Comparison of ENCODE assay signal across 8 cellular contexts in genomic region chr13:37059848-37060192, GRCh38. TPM values are rescaled to one million over a fixed set of nuclear protein-coding genes. Genes with fewer than 3 reads are reported as not detected.
DNase-seq lines count a peak whose midpoint lies in the region; ATAC-seq, FAIRE-seq and TF ChIP-seq lines count a peak whose summit lies in the region.

No MANE protein-coding gene starts in this region.

- H3K9ac ChIP-seq in endothelial cell of umbilical vein (replicated peaks; ENCODE audit: extremely low read depth, insufficient read depth, low read length) (peak overlapping the region; percentile 12), trophoblast cell (ENCODE audit: low read length) (no peak overlapping the region)

- no peak overlapping the region for H3K4ac ChIP-seq in trophoblast cell (ENCODE audit: low read depth, low read length)

- intact Hi-C loops in endothelial cell of umbilical vein (cut with micrococcal nuclease): loop anchor here (1.0 to 5.0 kb wide), 6 partner anchors 33 to 713 kb away; partner anchors contain the start of genes ALG5 and SPART

- H4K12ac ChIP-seq in trophoblast cell (ENCODE audit: low read depth, low read length): no peak overlapping the region

- H3K79me1 ChIP-seq in trophoblast cell (ENCODE audit: low read length): peaks cover 4% of the 10 kb centered on the region

- no peak for TF ChIP-seq POLR2A in endothelial cell of umbilical vein (IDR thresholded peaks at IDR 0.05; ENCODE audit: low read depth, low read length)

- H3K36me3 ChIP-seq in KOPT-K1 (ENCODE audit: insufficient read depth, low read length) (peaks cover 7% of the 10 kb centered on the region; the same call in 1 of the 2 replicates), endothelial cell of umbilical vein (ENCODE audit: control insufficient read depth in 2 of 2, extremely low read depth in 1 of 2, insufficient read depth in 2 of 2, low read length in 2 of 2) (peaks cover 0 to 3% of the 10 kb centered on the region in 2 experiments), trophoblast cell (ENCODE audit: control insufficient read depth in 1 of 2, insufficient read depth in 2 of 2, low read length in 2 of 2) (peaks cover 4 to 5% of the 10 kb centered on the region in 2 experiments)

- peak overlapping the region; percentile 68 for H4K8ac ChIP-seq in trophoblast cell (ENCODE audit: low read depth, low read length)

- POLR2A ChIA-PET in AG04450 (lab: Yijun Ruan, JAX) (no interaction called here), endothelial cell of umbilical vein (lab: Charles Lee) (no interaction called here)

- no peak overlapping the region for H2BK12ac ChIP-seq in trophoblast cell (ENCODE audit: low read length)

- H3K4me2 ChIP-seq in endothelial cell of umbilical vein (ENCODE audit: insufficient read depth, low read length): peak overlapping the region; percentile 95
- peak overlapping the region; percentile 68 for H3K4me2 ChIP-seq in trophoblast cell (ENCODE audit: low read length)

- H2AFZ ChIP-seq in endothelial cell of umbilical vein (ENCODE audit: low read depth, low read length) (peak overlapping the region; percentile 90), trophoblast cell (ENCODE audit: insufficient read depth, low read length, poor library complexity) (peak overlapping the region; percentile 62)

- CTCF ChIA-PET in AG04450 (lab: Charles Lee): interaction anchor here (0.9 to 1.2 kb wide), 2 partner anchors 60 to 543 kb away, joined by 3 to 5 read pairs; no protein-coding TSS in a partner anchor
- CTCF ChIA-PET in endothelial cell of umbilical vein (lab: Charles Lee): no interaction called here

- BruUV-seq in endothelial cell of umbilical vein (replicated peaks; lab: Mats Ljungman, UMichigan): no TSS peak

- no peak overlapping the region for H3K23ac ChIP-seq in trophoblast cell (ENCODE audit: low read length)

- dilution Hi-C loops in endothelial cell of umbilical vein (cut with MboI; ENCODE audit: extremely low pct_ligation_motif_present, low sequenced_read_pairs): no loop called here

- WGBS in trophoblast cell (ENCODE audit: extremely low coverage, insufficient coverage, insufficient read length): no CpG with 5 or more reads among the region's 10 CpGs

- H2BK5ac ChIP-seq in trophoblast cell (ENCODE audit: low read depth, low read length, poor library complexity): no peak overlapping the region

- no peaks in the 10 kb centered on the region for H4K20me1 ChIP-seq in endothelial cell of umbilical vein (replicated peaks; ENCODE audit: control insufficient read depth, extremely low read depth, insufficient read depth, low read length)

- no peaks in the 10 kb centered on the region for H3K27me3 ChIP-seq in AG04450 (ENCODE audit: control insufficient read depth, insufficient read depth, low read length)
- no peaks in the 10 kb centered on the region for H3K27me3 ChIP-seq in endothelial cell of umbilical vein (ENCODE audit: control insufficient read depth in 2 of 2, insufficient read depth in 2 of 2, low read length in 2 of 2)
- no peaks in the 10 kb centered on the region for H3K27me3 ChIP-seq in trophoblast cell (ENCODE audit: insufficient read depth, low read length)

- ATAC-seq in GM19455 (IDR thresholded peaks at IDR 0.05; ENCODE audit: unreplicated experiment): peak; percentile 26

- FAIRE-seq in endothelial cell of umbilical vein (lab: Jason Lieb, UNC): no peak

- H3K9me3 ChIP-seq in AG04450 (ENCODE audit: control insufficient read depth, insufficient read depth, low read length) (no peaks in the 10 kb centered on the region), KOPT-K1 (ENCODE audit: insufficient read depth, low read length, poor library complexity, severe bottlenecking) (peaks cover 5% of the 10 kb centered on the region), endothelial cell of umbilical vein (replicated peaks; ENCODE audit: control insufficient read depth, insufficient read depth, low read length) (no peaks in the 10 kb centered on the region), trophoblast cell (ENCODE audit: insufficient read depth, low read depth, low read length) (no peaks in the 10 kb centered on the region)

- peak overlapping the region; percentile 85 for H3K4me3 ChIP-seq in AG04450 (ENCODE audit: low read depth, low read length)
- H3K4me3 ChIP-seq in endothelial cell of umbilical vein (replicated peaks in 1 of 3; ENCODE audit: insufficient read depth in 1 of 3, low read depth in 1 of 3, low read length in 3 of 3): peak overlapping the region; percentile 81 to 82 (median 81)
- H3K4me3 ChIP-seq in trophoblast cell (ENCODE audit: low read depth, low read length): no peak overlapping the region

- TF ChIP-seq CTCF in AG04450 (IDR thresholded peaks at IDR 0.05; ENCODE audit: low read depth, low read length) (no peak), endothelial cell of umbilical vein (IDR thresholded peaks at IDR 0.05; ENCODE audit: extremely low read depth in 1 of 2, insufficient read depth in 1 of 2, low read depth in 1 of 2, low read length in 2 of 2) (no peak)

- no peak overlapping the region for H2BK120ac ChIP-seq in trophoblast cell (ENCODE audit: insufficient read depth, low read length, poor library complexity)

- no peak overlapping the region for H3K27ac ChIP-seq in AG04450 (ENCODE audit: low read depth, low read length)
- H3K27ac ChIP-seq in KOPT-K1 (ENCODE audit: low read depth, low read length, poor library complexity, severe bottlenecking): peak overlapping the region; percentile 86
- no peak overlapping the region for H3K27ac ChIP-seq in endothelial cell of umbilical vein (ENCODE audit: insufficient read depth, low read depth, low read length)
- H3K27ac ChIP-seq in trophoblast cell (ENCODE audit: low read depth, low read length): no peak overlapping the region

- no peaks in the 10 kb centered on the region for H3K9me1 ChIP-seq in endothelial cell of umbilical vein (replicated peaks; ENCODE audit: control insufficient read depth, extremely low read depth, insufficient read depth, low read length)

- no peak overlapping the region for H2AK5ac ChIP-seq in trophoblast cell (ENCODE audit: low read length)

- H4K91ac ChIP-seq in trophoblast cell (ENCODE audit: low read depth, low read length): no peak overlapping the region

- H3K14ac ChIP-seq in trophoblast cell (ENCODE audit: low read length): no peak overlapping the region

- H3K79me2 ChIP-seq in endothelial cell of umbilical vein (ENCODE audit: control insufficient read depth, insufficient read depth, low read length) (peaks cover 38% of the 10 kb centered on the region), trophoblast cell (ENCODE audit: control insufficient read depth, insufficient read depth, low read length, poor library complexity) (peaks cover 14% of the 10 kb centered on the region)

- DNase-seq in AG04450 (ENCODE audit: low read depth, low spot score) (no peak), endothelial cell of umbilical vein (ENCODE audit: low read depth, low spot score) (no peak), trophoblast cell (no peak), dedifferentiated amniotic fluid mesenchymal stem cell (ENCODE audit: extremely low spot score) (no peak), 8988T (no peak), mucosa of gallbladder (ENCODE audit: low spot score) (no peak)

- no peak overlapping the region for H3K18ac ChIP-seq in trophoblast cell (ENCODE audit: low read length)

- H3K4me1 ChIP-seq in endothelial cell of umbilical vein (ENCODE audit: control insufficient read depth, extremely low read depth, insufficient read depth, low read length) (peaks cover 6% of the 10 kb centered on the region), trophoblast cell (ENCODE audit: control insufficient read depth in 1 of 2, insufficient read depth in 2 of 2, low read length in 2 of 2) (peaks cover 0 to 4% of the 10 kb centered on the region in 2 experiments)

TF ChIP-seq in endothelial cell of umbilical vein, 7 proteins besides CTCF, POLR2A, EP300 and RAD21 (continues in another document):
- no peak for TF ChIP-seq JUN (IDR thresholded peaks at IDR 0.05; ENCODE audit: borderline replicate concordance, insufficient read depth, insufficient read length, low read depth)

RNA-seq across cellular contexts. Expression of gene SUPT20H, which starts 0.3 kb away (rescaled TPM):
- polyA plus RNA-seq in AG04450 (2011; rRNA removed) (66.7 and 80.6 TPM in 2 replicates), endothelial cell of umbilical vein (47.2 and 48.3 TPM in 2 replicates)
- 54.2 and 79.0 TPM in 2 replicates for polyA minus RNA-seq in AG04450 (2011; rRNA and poly(A)+ RNA removed)
- total RNA-seq in endothelial cell of umbilical vein (65.9 and 70.7 TPM in 2 replicates), mucosa of gallbladder (47.4 TPM)
- polyA plus RNA-seq in endothelial cell of umbilical vein (2011; cell fraction: cytosol; rRNA removed): 47.4 and 50.8 TPM in 2 replicates
- polyA plus RNA-seq in endothelial cell of umbilical vein (2011; cell fraction: nucleus; rRNA removed): 124 and 130 TPM in 2 replicates
- 54.3 and 71.2 TPM in 2 replicates for polyA plus RNA-seq in endothelial cell of umbilical vein (2012)
- polyA minus RNA-seq in endothelial cell of umbilical vein: 66.0 and 71.0 TPM in 2 replicates
- polyA minus RNA-seq in endothelial cell of umbilical vein (2011; cell fraction: cytosol; rRNA and poly(A)+ RNA removed): 7.6 TPM
- polyA minus RNA-seq in endothelial cell of umbilical vein (2011; cell fraction: nucleus; rRNA and poly(A)+ RNA removed): 110 and 167 TPM in 2 replicates
- polyA plus RNA-seq in trophoblast cell (2013): 86.7 and 88.4 TPM in 2 replicates

RNA-seq across cellular contexts. Expression of gene CSNK1A1L, which starts 45.6 kb away (rescaled TPM):
- not detected in 2 replicates for polyA plus RNA-seq in AG04450 (2011; rRNA removed)
- polyA minus RNA-seq in AG04450 (2011; rRNA and poly(A)+ RNA removed): not detected in 2 replicates
- total RNA-seq in endothelial cell of umbilical vein: not detected in 2 replicates
- not detected in 2 replicates for polyA plus RNA-seq in endothelial cell of umbilical vein
- polyA plus RNA-seq in endothelial cell of umbilical vein (2011; cell fraction: cytosol; rRNA removed): not detected in 2 replicates
- not detected in 2 replicates for polyA plus RNA-seq in endothelial cell of umbilical vein (2011; cell fraction: nucleus; rRNA removed)
- not detected in 2 replicates for polyA plus RNA-seq in endothelial cell of umbilical vein (2012)
- not detected in 2 replicates for polyA minus RNA-seq in endothelial cell of umbilical vein
- polyA minus RNA-seq in endothelial cell of umbilical vein (2011; cell fraction: cytosol; rRNA and poly(A)+ RNA removed): not detected
- polyA minus RNA-seq in endothelial cell of umbilical vein (2011; cell fraction: nucleus; rRNA and poly(A)+ RNA removed): not detected in 2 replicates
- not detected in 2 replicates for polyA plus RNA-seq in trophoblast cell (2013)
- not detected for total RNA-seq in mucosa of gallbladder

RNA-seq across cellular contexts. Expression of gene EXOSC8, which starts 59.2 kb away (rescaled TPM):
- polyA plus RNA-seq in AG04450 (2011; rRNA removed) (24.9 and 34.5 TPM in 2 replicates), endothelial cell of umbilical vein (19.7 and 24.5 TPM in 2 replicates)
- 6.1 and 12.1 TPM in 2 replicates for polyA minus RNA-seq in AG04450 (2011; rRNA and poly(A)+ RNA removed)
- total RNA-seq in endothelial cell of umbilical vein (37.4 and 62.1 TPM in 2 replicates), mucosa of gallbladder (25.0 TPM)
- 42.1 and 45.9 TPM in 2 replicates for polyA plus RNA-seq in endothelial cell of umbilical vein (2011; cell fraction: cytosol; rRNA removed)
- polyA plus RNA-seq in endothelial cell of umbilical vein (2011; cell fraction: nucleus; rRNA removed): 62.1 and 84.6 TPM in 2 replicates
- polyA plus RNA-seq in endothelial cell of umbilical vein (2012): 41.1 and 75.3 TPM in 2 replicates
- polyA minus RNA-seq in endothelial cell of umbilical vein: 17.0 and 20.9 TPM in 2 replicates
- polyA minus RNA-seq in endothelial cell of umbilical vein (2011; cell fraction: cytosol; rRNA and poly(A)+ RNA removed): 15.8 TPM
- polyA minus RNA-seq in endothelial cell of umbilical vein (2011; cell fraction: nucleus; rRNA and poly(A)+ RNA removed): 15.2 and 29.8 TPM in 2 replicates
- 76.5 and 81.2 TPM in 2 replicates for polyA plus RNA-seq in trophoblast cell (2013)
